ENCODE assay signal across 1 cellular context in the genomic region with DNA sequence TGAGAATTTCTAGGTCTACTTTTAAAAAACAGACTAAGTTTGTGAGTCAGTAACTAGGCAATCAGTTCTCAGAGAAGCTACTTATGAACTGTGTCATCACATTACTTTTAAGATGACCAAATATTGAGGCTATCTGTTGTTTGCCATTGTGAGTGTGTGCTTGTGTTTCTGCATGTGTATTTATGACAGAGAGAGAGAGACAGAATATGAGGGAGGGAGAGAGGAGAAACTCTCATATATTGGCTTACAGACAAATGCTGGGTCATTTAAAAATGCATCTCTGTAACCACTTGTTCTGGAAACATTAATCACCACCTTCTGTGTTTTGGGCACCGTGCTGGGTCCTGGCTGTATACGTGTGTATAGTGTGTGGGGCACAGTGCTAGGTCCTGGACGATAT.
TF ChIP-seq lines count a peak whose summit lies in the region.

No MANE protein-coding gene starts in this region.

TF ChIP-seq in A549, 52 proteins besides CTCF, POLR2A, EP300 and RAD21:
- TF ChIP-seq, protein P1, sequence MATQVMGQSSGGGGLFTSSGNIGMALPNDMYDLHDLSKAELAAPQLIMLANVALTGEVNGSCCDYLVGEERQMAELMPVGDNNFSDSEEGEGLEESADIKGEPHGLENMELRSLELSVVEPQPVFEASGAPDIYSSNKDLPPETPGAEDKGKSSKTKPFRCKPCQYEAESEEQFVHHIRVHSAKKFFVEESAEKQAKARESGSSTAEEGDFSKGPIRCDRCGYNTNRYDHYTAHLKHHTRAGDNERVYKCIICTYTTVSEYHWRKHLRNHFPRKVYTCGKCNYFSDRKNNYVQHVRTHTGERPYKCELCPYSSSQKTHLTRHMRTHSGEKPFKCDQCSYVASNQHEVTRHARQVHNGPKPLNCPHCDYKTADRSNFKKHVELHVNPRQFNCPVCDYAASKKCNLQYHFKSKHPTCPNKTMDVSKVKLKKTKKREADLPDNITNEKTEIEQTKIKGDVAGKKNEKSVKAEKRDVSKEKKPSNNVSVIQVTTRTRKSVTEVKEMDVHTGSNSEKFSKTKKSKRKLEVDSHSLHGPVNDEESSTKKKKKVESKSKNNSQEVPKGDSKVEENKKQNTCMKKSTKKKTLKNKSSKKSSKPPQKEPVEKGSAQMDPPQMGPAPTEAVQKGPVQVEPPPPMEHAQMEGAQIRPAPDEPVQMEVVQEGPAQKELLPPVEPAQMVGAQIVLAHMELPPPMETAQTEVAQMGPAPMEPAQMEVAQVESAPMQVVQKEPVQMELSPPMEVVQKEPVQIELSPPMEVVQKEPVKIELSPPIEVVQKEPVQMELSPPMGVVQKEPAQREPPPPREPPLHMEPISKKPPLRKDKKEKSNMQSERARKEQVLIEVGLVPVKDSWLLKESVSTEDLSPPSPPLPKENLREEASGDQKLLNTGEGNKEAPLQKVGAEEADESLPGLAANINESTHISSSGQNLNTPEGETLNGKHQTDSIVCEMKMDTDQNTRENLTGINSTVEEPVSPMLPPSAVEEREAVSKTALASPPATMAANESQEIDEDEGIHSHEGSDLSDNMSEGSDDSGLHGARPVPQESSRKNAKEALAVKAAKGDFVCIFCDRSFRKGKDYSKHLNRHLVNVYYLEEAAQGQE (IDR thresholded peaks at IDR 0.05): no peak
- TF ChIP-seq ZC3H11A (IDR thresholded peaks at IDR 0.05): no peak
- TF ChIP-seq KDM5A (IDR thresholded peaks at IDR 0.05): no peak
- TF ChIP-seq SMC3 (IDR thresholded peaks at IDR 0.05): no peak
- no peak for TF ChIP-seq HOXB5 (CRISPR knock-in tag; IDR thresholded peaks at IDR 0.05)
- no peak for TF ChIP-seq HEYL (CRISPR knock-in tag; IDR thresholded peaks at IDR 0.05)
- TF ChIP-seq RCOR1 (IDR thresholded peaks at IDR 0.05; ENCODE audit: low read depth, low read length): no peak
- no peak for TF ChIP-seq NPAS2 (CRISPR knock-in tag; IDR thresholded peaks at IDR 0.05; ENCODE audit: borderline replicate concordance)
- no peak for TF ChIP-seq ESRRA (IDR thresholded peaks at IDR 0.05; ENCODE audit: borderline replicate concordance, low read length)
- no peak for TF ChIP-seq ZSCAN20 (CRISPR knock-in tag; IDR thresholded peaks at IDR 0.05)
- no peak for TF ChIP-seq BHLHE40 (IDR thresholded peaks at IDR 0.05; ENCODE audit: low read depth, low read length)
- TF ChIP-seq GATA3 (IDR thresholded peaks at IDR 0.05; ENCODE audit: borderline replicate concordance): no peak
- no peak for TF ChIP-seq NR3C1 (IDR thresholded peaks at IDR 0.05)
- no peak for TF ChIP-seq CBX8 (IDR thresholded peaks at IDR 0.05)
TF ChIP-seq in A549: peak in this region for 0.
